8 cellular contexts compared by ENCODE assay signal in genomic region chr20:35742741-35743523, GRCh38. TPM values are rescaled to one million over a fixed set of nuclear protein-coding genes. Genes with fewer than 3 reads are reported as not detected.
DNase-seq lines count a peak whose midpoint lies in the region; ATAC-seq and TF ChIP-seq lines count a peak whose summit lies in the region.

No MANE protein-coding gene starts in this region.

- H3K9ac ChIP-seq in ES-I3 (ENCODE audit: low read depth, low read length) (peak overlapping the region; percentile 98), IMR-90 (ENCODE audit: low read depth, low read length) (peak overlapping the region; percentile 95), mucosa of rectum (ENCODE audit: low read depth in 1 of 2, low read length in 2 of 2) (peak overlapping the region; percentile 96 to 100)

- H3K9me3 ChIP-seq in ES-I3 (ENCODE audit: control insufficient read depth, insufficient read depth, low read length) (no peaks in the 10 kb centered on the region), IMR-90 (ENCODE audit: control insufficient read depth, insufficient read depth, low read length) (no peaks in the 10 kb centered on the region), mucosa of rectum (ENCODE audit: control insufficient read depth in 2 of 2, low read length in 2 of 2) (no peaks in the 10 kb centered on the region)

- peak overlapping the region; percentile 94 for H2AK5ac ChIP-seq in IMR-90 (ENCODE audit: low read depth, low read length)

- dilution Hi-C loops in IMR-90 (cut with HindIII; ENCODE audit: low sequenced_read_pairs, unreplicated experiment) = no loop called here

- peak overlapping the region; percentile 92 for H4K91ac ChIP-seq in IMR-90 (ENCODE audit: insufficient read depth, low read depth, low read length)

- 20% methylated on average over 2 of the region's 8 CpGs; no CpG with 5 or more reads in 1 of the 2 experiments for WGBS in IMR-90 (ENCODE audit: extremely low coverage in 2 of 2, insufficient read length in 1 of 2), 2 experiments

- peak overlapping the region; percentile 99 for H3K14ac ChIP-seq in IMR-90 (replicated peaks; ENCODE audit: low read depth, low read length)

- H2BK15ac ChIP-seq in IMR-90 (ENCODE audit: low read depth, low read length) = peak overlapping the region; percentile 30; the same call in 2 of the 3 replicates

- no peaks in the 10 kb centered on the region for H3K27me3 ChIP-seq in IMR-90 (ENCODE audit: control insufficient read depth, insufficient read depth, low read length)
- H3K27me3 ChIP-seq in dorsolateral prefrontal cortex = no peaks in the 10 kb centered on the region
- no peaks in the 10 kb centered on the region for H3K27me3 ChIP-seq in mucosa of rectum (ENCODE audit: control insufficient read depth in 2 of 2, insufficient read depth in 2 of 2, low read length in 2 of 2)

- peak overlapping the region; percentile 92 for H3K23ac ChIP-seq in IMR-90 (ENCODE audit: low read depth, low read length)

- peaks cover 21% of the 10 kb centered on the region for H3K36me3 ChIP-seq in ES-I3 (ENCODE audit: insufficient read depth, low read length)
- peaks cover 18% of the 10 kb centered on the region for H3K36me3 ChIP-seq in IMR-90 (ENCODE audit: control insufficient read depth, insufficient read depth, low read length)
- peaks cover 25 to 26% of the 10 kb centered on the region in 2 donors for H3K36me3 ChIP-seq in mucosa of rectum (ENCODE audit: control insufficient read depth in 2 of 2, insufficient read depth in 2 of 2, low read length in 2 of 2)

- peak overlapping the region; percentile 86 for H2AK9ac ChIP-seq in IMR-90 (replicated peaks; ENCODE audit: low read depth, low read length, poor library complexity)

- peak overlapping the region; percentile 78 for H3K4me2 ChIP-seq in IMR-90 (ENCODE audit: low read depth, low read length)

- H2BK5ac ChIP-seq in IMR-90 (ENCODE audit: low read depth, low read length, poor library complexity, severe bottlenecking) = peak overlapping the region; percentile 94

- H3K4ac ChIP-seq in IMR-90 (ENCODE audit: low read depth, low read length) = peak overlapping the region; percentile 94

- peak overlapping the region; percentile 84 to 96 for H4K8ac ChIP-seq in IMR-90 (ENCODE audit: low read depth in 2 of 2, low read length in 2 of 2)

- TF ChIP-seq CTCF in IMR-90 (conservative IDR thresholded peaks at IDR 0.05; ENCODE audit: low read depth, low read length) = no peak
- peak in 3 of 56 donors; percentile 2 to 8 (median 6) for TF ChIP-seq CTCF in dorsolateral prefrontal cortex (IDR thresholded peaks at IDR 0.05 in 54 of 56, conservative IDR thresholded peaks at IDR 0.05 in 2 of 56; ENCODE audit: low read depth in 1 of 56, partially characterized antibody in 56 of 56)

- H3K4me1 ChIP-seq in ES-I3 (ENCODE audit: insufficient read depth, low read length) = peaks cover 8% of the 10 kb centered on the region; the same call in 1 of the 2 replicates
- peaks cover 7% of the 10 kb centered on the region for H3K4me1 ChIP-seq in IMR-90 (ENCODE audit: control insufficient read depth, insufficient read depth, low read length)
- peaks cover 21 to 24% of the 10 kb centered on the region in 2 donors for H3K4me1 ChIP-seq in mucosa of rectum (ENCODE audit: control insufficient read depth in 2 of 2, insufficient read depth in 2 of 2, low read length in 2 of 2)

- H3K9me1 ChIP-seq in IMR-90 (ENCODE audit: insufficient read depth, low read length) = peaks cover 9% of the 10 kb centered on the region

- no peak for TF ChIP-seq RAD21 in IMR-90 (IDR thresholded peaks at IDR 0.05; ENCODE audit: low read length)

- peak overlapping the region; percentile 96 for H3K56ac ChIP-seq in IMR-90 (ENCODE audit: extremely low read depth, insufficient read depth, low read length)

- peak overlapping the region; percentile 87 for H2AFZ ChIP-seq in IMR-90 (replicated peaks; ENCODE audit: low read length, poor library complexity)

- BruUV-seq in IMR-90 (replicated peaks; lab: Mats Ljungman, UMichigan) = TSS peak; percentile 95

- intact Hi-C loops in IMR-90 (cut with micrococcal nuclease) (loop anchor here (1.0 to 5.0 kb wide), 5 partner anchors 26 to 209 kb away; partner anchors contain the start of genes CPNE1, RBM12 and SCAND1), dorsolateral prefrontal cortex (cut with DNase I) (loop anchor here (1.0 to 10.0 kb wide), 8 partner anchors 28 to 212 kb away; partner anchors contain the start of genes NFS1 (in 2 of the 2), ROMO1 (in 2 of the 2), SCAND1 (in 2 of the 2) and CPNE1 (in 1 of the 2))

- no peak for ATAC-seq in IMR-90 (ENCODE audit: low read depth)
- no peak for ATAC-seq in HG03280 (IDR thresholded peaks at IDR 0.05; ENCODE audit: unreplicated experiment)

- CTCF ChIA-PET in IMR-90 (lab: Yijun Ruan, JAX) = interaction anchor here (0.6 to 1.6 kb wide), 5 partner anchors 26 to 141 kb away, joined by 3 to 6 read pairs (median 4); no protein-coding TSS in a partner anchor

- in situ Hi-C loops in IMR-90 (cut with MboI; ENCODE audit: low sequenced_read_pairs) = loop anchor here (10.0 kb wide), 1 partner anchor 142 kb away; no protein-coding TSS in a partner anchor

- peaks cover 35% of the 10 kb centered on the region for H4K20me1 ChIP-seq in IMR-90 (ENCODE audit: insufficient read depth, low read length)

- POLR2A ChIA-PET in IMR-90 (lab: Charles Lee; ENCODE audit: unreplicated experiment) = interaction anchor here (0.6 to 2.3 kb wide), 14 partner anchors 11 to 218 kb away, joined by 3 to 13 read pairs (median 4); partner anchors contain the start of gene SCAND1

- H3K79me1 ChIP-seq in IMR-90 (ENCODE audit: low read depth in 1 of 2, low read length in 2 of 2) = peaks cover 0 to 19% of the 10 kb centered on the region in 2 experiments; a peak in 2 of 4 replicates

- peak overlapping the region; percentile 83 for H4K5ac ChIP-seq in IMR-90 (ENCODE audit: low read depth, low read length)

- H3K18ac ChIP-seq in IMR-90 (ENCODE audit: low read depth, low read length) = peak overlapping the region; percentile 81

- no peak for DNase-seq in IMR-90
- peak; percentile 39 for DNase-seq in SIG-M5 (lab: John Stamatoyannopoulos, UW)
- no peak for DNase-seq in dorsolateral prefrontal cortex
- DNase-seq in NCI-H1694 treated with DMSO at 0.1 percent for 48 hours (lab: John Stamatoyannopoulos, UW) = no peak
- no peak for DNase-seq in effector CD4-positive, alpha-beta T cell

- no peak for TF ChIP-seq POLR2A in IMR-90 (IDR thresholded peaks at IDR 0.05; ENCODE audit: low read depth, low read length)

- 0 out of 2 replicates have a peak overlapping the region, but pooled peaks have one; percentile 8 for H2BK20ac ChIP-seq in IMR-90 (ENCODE audit: low read depth, low read length)

- peak overlapping the region; percentile 66 for H3K4me3 ChIP-seq in IMR-90 (ENCODE audit: insufficient read depth, low read depth, low read length)
- H3K4me3 ChIP-seq in dorsolateral prefrontal cortex = peak overlapping the region; percentile 55 to 100 (median 91)
- H3K4me3 ChIP-seq in mucosa of rectum (ENCODE audit: low read length in 2 of 2) = peak overlapping the region; percentile 86 to 94

- H2BK120ac ChIP-seq in IMR-90 (ENCODE audit: low read depth, low read length) = peak overlapping the region; percentile 79

- H3K27ac ChIP-seq in IMR-90 (ENCODE audit: insufficient read depth, low read length) (peak overlapping the region; percentile 89), dorsolateral prefrontal cortex (peak overlapping the region; percentile 89 to 100 (median 99)), mucosa of rectum (ENCODE audit: low read depth in 2 of 2, low read length in 2 of 2) (peak overlapping the region; percentile 93 to 96)

TF ChIP-seq in IMR-90, 13 proteins besides CTCF, POLR2A, EP300 and RAD21:
- TF ChIP-seq MAZ (IDR thresholded peaks at IDR 0.05; ENCODE audit: borderline replicate concordance, low read depth, low read length) (no peak), BHLHE40 (IDR thresholded peaks at IDR 0.05; ENCODE audit: low read depth, low read length) (no peak), CHD1 (IDR thresholded peaks at IDR 0.05; ENCODE audit: low read depth, low read length) (peak; percentile 68; the same call in 1 of the 2 replicates)

RNA-seq across cellular contexts. Expression of gene RBM39, which starts 0.9 kb away (rescaled TPM):
- total RNA-seq in IMR-90 (2012; rRNA removed) (166 and 280 TPM in 2 replicates), dorsolateral prefrontal cortex (100 to 1,000 TPM; 252 to 391 (median 313) TPM)
- polyA plus RNA-seq in IMR-90 (2012; rRNA removed) = 74.3 and 106 TPM in 2 replicates
- 15.4 and 18.4 TPM in 2 replicates for polyA plus RNA-seq in IMR-90 (2012; cell fraction: cytosol; rRNA removed)
- polyA plus RNA-seq in IMR-90 (2012; cell fraction: nucleus; rRNA removed; ENCODE audit: low replicate concordance) = 124 and 726 TPM in 2 replicates

RNA-seq across cellular contexts. Expression of gene PHF20, which starts 28.9 kb away (rescaled TPM):
- 22.0 and 30.3 TPM in 2 replicates for total RNA-seq in IMR-90 (2012; rRNA removed)
- polyA plus RNA-seq in IMR-90 (2012; rRNA removed) = 22.5 and 23.6 TPM in 2 replicates
- 19.8 and 29.5 TPM in 2 replicates for polyA plus RNA-seq in IMR-90 (2012; cell fraction: cytosol; rRNA removed)
- polyA plus RNA-seq in IMR-90 (2012; cell fraction: nucleus; rRNA removed; ENCODE audit: low replicate concordance) = 13.4 and 14.4 TPM in 2 replicates
- total RNA-seq in dorsolateral prefrontal cortex = 100 to 1,000 TPM in 1 of 120 experiments, 10 to 100 TPM in 119; 57.3 to 113 (median 73.3) TPM

RNA-seq across cellular contexts. Expression of gene ROMO1, which starts 43.7 kb away (rescaled TPM):
- 223 and 397 TPM in 2 replicates for total RNA-seq in IMR-90 (2012; rRNA removed)
- 555 and 601 TPM in 2 replicates for polyA plus RNA-seq in IMR-90 (2012; rRNA removed)
- 1,487 and 2,019 TPM in 2 replicates for polyA plus RNA-seq in IMR-90 (2012; cell fraction: cytosol; rRNA removed)
- polyA plus RNA-seq in IMR-90 (2012; cell fraction: nucleus; rRNA removed; ENCODE audit: low replicate concordance) = 350 and 360 TPM in 2 replicates
- total RNA-seq in dorsolateral prefrontal cortex = 10 to 100 TPM; 28.9 to 82.8 (median 51.8) TPM

RNA-seq across cellular contexts. Expression of gene NFS1, which starts 43.8 kb away (rescaled TPM):
- total RNA-seq in IMR-90 (2012; rRNA removed) (11.4 and 16.5 TPM in 2 replicates), dorsolateral prefrontal cortex (10 to 100 TPM; 39.8 to 78.0 (median 57.4) TPM)
- 31.4 and 35.6 TPM in 2 replicates for polyA plus RNA-seq in IMR-90 (2012; rRNA removed)
- 29.4 and 47.8 TPM in 2 replicates for polyA plus RNA-seq in IMR-90 (2012; cell fraction: cytosol; rRNA removed)
- polyA plus RNA-seq in IMR-90 (2012; cell fraction: nucleus; rRNA removed; ENCODE audit: low replicate concordance) = 35.0 and 47.5 TPM in 2 replicates
